In genomic region chr12:91178139-91178561, GRCh38 we compare ENCODE assay signal across 8 cellular contexts. TPM values are rescaled to one million over a fixed set of nuclear protein-coding genes. Genes with fewer than 3 reads are reported as not detected.
DNase-seq lines count a peak whose midpoint lies in the region; ATAC-seq, FAIRE-seq and TF ChIP-seq lines count a peak whose summit lies in the region.

No MANE protein-coding gene starts in this region.

- H3K4me3 Mint-ChIP-seq in activated naive CD4-positive, alpha-beta T cell treated with anti-CD3 and anti-CD28 coated beads for 36 hours = no peak overlapping the region
- no peak overlapping the region for H3K4me3 Mint-ChIP-seq in activated naive CD4-positive, alpha-beta T cell treated with anti-CD3 and anti-CD28 coated beads, Interleukin-2, amount 10 ng/mL, durations not matched to agents 7 days and 5 days
- no peak overlapping the region for H3K4me3 Mint-ChIP-seq in endothelial cell (ENCODE audit: unreplicated experiment)

- H3K9me3 Mint-ChIP-seq in activated naive CD4-positive, alpha-beta T cell treated with anti-CD3 and anti-CD28 coated beads for 36 hours = no peaks in the 10 kb centered on the region
- H3K9me3 Mint-ChIP-seq in activated naive CD4-positive, alpha-beta T cell treated with anti-CD3 and anti-CD28 coated beads, Interleukin-2, amount 10 ng/mL, durations not matched to agents 7 days and 5 days = no peaks in the 10 kb centered on the region
- H3K9me3 Mint-ChIP-seq in endothelial cell (ENCODE audit: unreplicated experiment) = no peaks in the 10 kb centered on the region

- H3K36me3 Mint-ChIP-seq in activated naive CD4-positive, alpha-beta T cell treated with anti-CD3 and anti-CD28 coated beads for 36 hours (ENCODE audit: low read depth) = no peaks in the 10 kb centered on the region
- no peaks in the 10 kb centered on the region for H3K36me3 Mint-ChIP-seq in activated naive CD4-positive, alpha-beta T cell treated with anti-CD3 and anti-CD28 coated beads, Interleukin-2, amount 10 ng/mL, durations not matched to agents 7 days and 5 days
- H3K36me3 Mint-ChIP-seq in endothelial cell (ENCODE audit: low read depth, unreplicated experiment) = no peaks in the 10 kb centered on the region

- no peak for TF ChIP-seq POLR2A in H54 (IDR thresholded peaks at IDR 0.05; ENCODE audit: low read depth, low read length)

- CTCF ChIA-PET in activated naive CD4-positive, alpha-beta T cell treated with anti-CD3 and anti-CD28 coated beads for 36 hours (lab: Charles Lee) = no interaction called here
- CTCF ChIA-PET in activated naive CD4-positive, alpha-beta T cell treated with anti-CD3 and anti-CD28 coated beads, Interleukin-2, amount 10 ng/mL, durations not matched to agents 7 days and 5 days (lab: Charles Lee) = interaction anchor here (1.2 kb wide), 1 partner anchor 150 kb away, joined by 4 read pairs; no protein-coding TSS in a partner anchor

- intact Hi-C loops in Right ventricle myocardium superior (cut with DNase I) = loop anchor here (5.0 kb wide), 1 partner anchor 154 kb away; no protein-coding TSS in a partner anchor
- intact Hi-C loops in activated naive CD4-positive, alpha-beta T cell treated with anti-CD3 and anti-CD28 coated beads for 36 hours (cut with micrococcal nuclease) = loop anchor here (1.0 kb wide), 2 partner anchors 148 to 177 kb away; no protein-coding TSS in a partner anchor

- DNase-seq in H54 (ENCODE audit: insufficient read length, low spot score) (no peak), RPMI8226 (peak; percentile 9), Right ventricle myocardium superior (no peak), skeletal muscle cell (ENCODE audit: low read depth) (no peak), endothelial cell (ENCODE audit: low spot score) (no peak)
- no peak for DNase-seq in activated naive CD4-positive, alpha-beta T cell treated with anti-CD3 and anti-CD28 coated beads for 36 hours
- no peak for DNase-seq in activated naive CD4-positive, alpha-beta T cell treated with anti-CD3 and anti-CD28 coated beads, Interleukin-2, amount 10 ng/mL, durations not matched to agents 7 days and 5 days

- H3K27me3 Mint-ChIP-seq in activated naive CD4-positive, alpha-beta T cell treated with anti-CD3 and anti-CD28 coated beads for 36 hours (ENCODE audit: low read depth) = peaks cover 2% of the 10 kb centered on the region
- H3K27me3 Mint-ChIP-seq in activated naive CD4-positive, alpha-beta T cell treated with anti-CD3 and anti-CD28 coated beads, Interleukin-2, amount 10 ng/mL, durations not matched to agents 7 days and 5 days = peaks cover 3% of the 10 kb centered on the region
- no peaks in the 10 kb centered on the region for H3K27me3 Mint-ChIP-seq in endothelial cell (ENCODE audit: unreplicated experiment)

- peak; percentile 40 for ATAC-seq in Right ventricle myocardium superior (ENCODE audit: poor library complexity)
- no peak for ATAC-seq in GM19452 (IDR thresholded peaks at IDR 0.05; ENCODE audit: unreplicated experiment)

- TF ChIP-seq CTCF in endothelial cell (IDR thresholded peaks at IDR 0.05; ENCODE audit: unreplicated experiment) = no peak

- H3K4me3 ChIP-seq in skeletal muscle cell (ENCODE audit: low read depth, low read length) = peak overlapping the region; percentile 42

- no peak overlapping the region for H3K27ac Mint-ChIP-seq in activated naive CD4-positive, alpha-beta T cell treated with anti-CD3 and anti-CD28 coated beads for 36 hours
- no peak overlapping the region for H3K27ac Mint-ChIP-seq in activated naive CD4-positive, alpha-beta T cell treated with anti-CD3 and anti-CD28 coated beads, Interleukin-2, amount 10 ng/mL, durations not matched to agents 7 days and 5 days
- no peak overlapping the region for H3K27ac Mint-ChIP-seq in endothelial cell (ENCODE audit: unreplicated experiment)

- peak; percentile 43 for FAIRE-seq in H54 (lab: Jason Lieb, UNC)

- peaks cover 4% of the 10 kb centered on the region for H3K4me1 Mint-ChIP-seq in activated naive CD4-positive, alpha-beta T cell treated with anti-CD3 and anti-CD28 coated beads for 36 hours (ENCODE audit: low read depth)
- H3K4me1 Mint-ChIP-seq in activated naive CD4-positive, alpha-beta T cell treated with anti-CD3 and anti-CD28 coated beads, Interleukin-2, amount 10 ng/mL, durations not matched to agents 7 days and 5 days = no peaks in the 10 kb centered on the region
- H3K4me1 Mint-ChIP-seq in endothelial cell (ENCODE audit: unreplicated experiment) = no peaks in the 10 kb centered on the region

RNA-seq across cellular contexts. Expression of gene DCN, which starts 4.5 kb away (rescaled TPM):
- 800 TPM for total RNA-seq in Right ventricle myocardium superior
- not detected for total RNA-seq in activated naive CD4-positive, alpha-beta T cell treated with anti-CD3 and anti-CD28 coated beads for 36 hours
- total RNA-seq in endothelial cell (ENCODE audit: unreplicated experiment) = not detected

Comparison
In these comparisons a context has a peak if more than half of its experiments do, and no peak if none do; other contexts are left out.
1. RNA of gene DCN, which starts 4.5 kb away (total RNA-seq): 800 TPM in Right ventricle myocardium superior (single experiment); not detected in activated naive CD4-positive, alpha-beta T cell treated with anti-CD3 and anti-CD28 coated beads for 36 hours and not detected in endothelial cell (single experiment); every median in the first group is over 100 times any median in the second.